In the genomic region with DNA sequence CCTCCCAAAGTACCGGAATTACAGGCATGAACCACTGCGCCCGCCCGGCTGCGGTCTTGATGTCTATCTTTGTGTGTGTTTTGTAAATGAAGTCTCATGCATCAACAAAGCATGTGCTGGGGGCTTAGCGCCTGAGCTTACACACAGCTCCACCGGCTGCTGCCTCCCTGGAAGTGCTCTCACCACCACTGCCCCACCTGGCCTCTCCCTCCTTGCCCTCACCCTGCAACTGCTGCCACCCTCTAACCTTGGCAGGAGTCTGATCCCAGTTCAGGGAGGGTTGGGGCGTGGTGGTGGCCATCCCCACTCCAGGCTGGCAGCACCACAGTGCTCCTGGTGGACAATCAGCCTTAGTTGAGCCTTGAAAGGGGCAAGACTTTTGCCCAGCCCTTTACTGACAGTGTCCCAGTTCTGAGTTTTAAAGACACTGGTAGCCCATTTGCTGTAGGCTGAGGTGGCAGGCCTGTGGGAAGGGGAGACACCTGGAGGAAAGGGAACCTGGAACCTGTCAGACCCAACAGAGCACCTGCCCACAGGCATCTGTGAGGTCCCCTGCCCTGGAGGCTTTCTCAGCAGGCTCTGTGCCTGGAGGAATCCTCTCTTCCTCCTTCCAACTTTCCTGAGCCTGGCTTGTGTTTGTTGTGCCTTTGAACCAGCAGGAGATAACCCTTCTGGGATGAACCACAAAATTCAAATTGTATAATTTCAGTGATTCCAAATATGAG, we compare ENCODE assay signal across 17 cellular contexts. TPM values are rescaled to one million over a fixed set of nuclear protein-coding genes. Genes with fewer than 3 reads are reported as not detected.
DNase-seq lines count a peak whose midpoint lies in the region; ATAC-seq and TF ChIP-seq lines count a peak whose summit lies in the region.
"Had no signal": no experiment of that assay in that cellular context is flagged by ENCODE, and none has a peak within 500 bp of the region (broad histone marks: within the 10 kb centered on the region; RNA-seq: fewer than 3 reads in every experiment).

No MANE protein-coding gene starts in this region.

- peak; percentile 80 for ATAC-seq in left colon
- no peak for ATAC-seq in GM19455 (IDR thresholded peaks at IDR 0.05; ENCODE audit: unreplicated experiment)

- TF ChIP-seq CTCF in GM06990 (IDR thresholded peaks at IDR 0.05; ENCODE audit: insufficient read depth, low read length, poor library complexity, severe bottlenecking) (peak; percentile 5), VCaP (conservative IDR thresholded peaks at IDR 0.05) (no peak), prostate gland (IDR thresholded peaks at IDR 0.05) (no peak)

- H3K9me3 ChIP-seq in prostate gland, result no peaks in the 10 kb centered on the region
- H3K9me3 ChIP-seq: SJSA1 had no signal

- no peaks in the 10 kb centered on the region for H3K4me1 Mint-ChIP-seq in activated CD4-positive, alpha-beta T cell treated with anti-CD3 and anti-CD28 coated beads, Interleukin-2, amount 10 ng/mL, durations not matched to agents 24 days and 14 days

- TF ChIP-seq POLR2A in prostate gland (IDR thresholded peaks at IDR 0.05), result no peak

- no peak overlapping the region for H3K27ac Mint-ChIP-seq in activated CD4-positive, alpha-beta T cell treated with anti-CD3 and anti-CD28 coated beads, Interleukin-2, amount 10 ng/mL, durations not matched to agents 24 days and 14 days
- H3K27ac Mint-ChIP-seq: activated naive CD4-positive, alpha-beta T cell treated with anti-CD3 and anti-CD28 coated beads for 36 hours had no signal

- H3K4me3 Mint-ChIP-seq in activated CD4-positive, alpha-beta T cell treated with anti-CD3 and anti-CD28 coated beads, Interleukin-2, amount 10 ng/mL, durations not matched to agents 24 days and 14 days, result no peak overlapping the region
- H3K4me3 Mint-ChIP-seq: activated naive CD4-positive, alpha-beta T cell treated with anti-CD3 and anti-CD28 coated beads for 36 hours had no signal

- H3K27me3 ChIP-seq in GM06990 (replicated peaks; ENCODE audit: control insufficient read depth, insufficient read depth, low read length) (no peaks in the 10 kb centered on the region), prostate gland (replicated peaks; ENCODE audit: insufficient read depth) (no peaks in the 10 kb centered on the region)
- H3K27me3 ChIP-seq: dorsolateral prefrontal cortex, SJSA1 had no signal

- no peak overlapping the region for H3K4me3 ChIP-seq in GM06990 (replicated peaks; ENCODE audit: low read depth, low read length)
- no peak overlapping the region for H3K4me3 ChIP-seq in prostate gland
- H3K4me3 ChIP-seq: dorsolateral prefrontal cortex, SJSA1 had no signal

- intact Hi-C loops in left colon (cut with DNase I, micrococcal nuclease), result loop anchor here in 1 of 2 donors (10.0 kb wide), 1 partner anchor 84 kb away; no protein-coding TSS in a partner anchor
- intact Hi-C loops in prostate gland (cut with DNase I), result loop anchor here (5.0 kb wide), 2 partner anchors 46 to 81 kb away; no protein-coding TSS in a partner anchor
- intact Hi-C loops in activated CD4-positive, alpha-beta T cell treated with anti-CD3 and anti-CD28 coated beads, Interleukin-2, amount 10 ng/mL, durations not matched to agents 24 days and 14 days (cut with micrococcal nuclease), result loop anchor here (10.0 kb wide), 2 partner anchors 444 to 774 kb away; a partner anchor contains a TSS

- 71% methylated on average over 8 of the region's 8 CpGs for WGBS in prostate gland

- no peak for DNase-seq in GM06990 (ENCODE audit: extremely low read depth, insufficient read length)
- DNase-seq in left colon, result peak; percentile 69 to 79
- no peak for DNase-seq in prostate gland (ENCODE audit: low spot score)
- no peak for DNase-seq in activated CD4-positive, alpha-beta T cell treated with anti-CD3 and anti-CD28 coated beads, Interleukin-2, amount 10 ng/mL, durations not matched to agents 24 days and 14 days
- no peak for DNase-seq in cerebellar cortex (ENCODE audit: low spot score)
- no peak for DNase-seq in activated naive CD4-positive, alpha-beta T cell (lab: John Stamatoyannopoulos, UW)
- DNase-seq: activated CD4-positive, alpha-beta T cell treated with anti-CD3 and anti-CD28 coated beads for 4 hours; activated naive CD4-positive, alpha-beta T cell treated with anti-CD3 and anti-CD28 coated beads for 36 hours; dorsolateral prefrontal cortex; left cardiac atrium; naive B cell; NCI-H1694 treated with DMSO at 0.1 percent for 48 hours; NCI-H446 treated with DMSO at 0.1 percent for 48 hours; T-helper 9 cell had no signal

- no peaks in the 10 kb centered on the region for H3K27me3 Mint-ChIP-seq in activated CD4-positive, alpha-beta T cell treated with anti-CD3 and anti-CD28 coated beads, Interleukin-2, amount 10 ng/mL, durations not matched to agents 24 days and 14 days
- H3K27me3 Mint-ChIP-seq: naive B cell had no signal

- no peaks in the 10 kb centered on the region for H3K36me3 ChIP-seq in GM06990 (ENCODE audit: control insufficient read depth, insufficient read depth, low read length)
- H3K36me3 ChIP-seq in prostate gland, result no peaks in the 10 kb centered on the region
- H3K36me3 ChIP-seq: SJSA1 had no signal

- H3K4me1 ChIP-seq in prostate gland (replicated peaks), result peaks cover 30% of the 10 kb centered on the region

- H3K27ac ChIP-seq in VCaP (peak overlapping the region; percentile 93; the same call in 1 of the 2 replicates), prostate gland (peak overlapping the region; percentile 75 to 79)
- H3K27ac ChIP-seq: dorsolateral prefrontal cortex, SJSA1 had no signal

- H3K9me3 Mint-ChIP-seq in activated CD4-positive, alpha-beta T cell treated with anti-CD3 and anti-CD28 coated beads, Interleukin-2, amount 10 ng/mL, durations not matched to agents 24 days and 14 days, result no peaks in the 10 kb centered on the region
- H3K9me3 Mint-ChIP-seq: activated naive CD4-positive, alpha-beta T cell treated with anti-CD3 and anti-CD28 coated beads for 36 hours; naive B cell had no signal

- peaks cover 15% of the 10 kb centered on the region for H3K36me3 Mint-ChIP-seq in activated CD4-positive, alpha-beta T cell treated with anti-CD3 and anti-CD28 coated beads, Interleukin-2, amount 10 ng/mL, durations not matched to agents 24 days and 14 days (ENCODE audit: low read depth)

RNA-seq across cellular contexts. Expression of a gene that starts 42.4 kb away (rescaled TPM):
- total RNA-seq in left colon, result 10 to 100 TPM; 16.1 to 23.9 TPM
- 10 to 100 TPM; 31.0 to 33.1 TPM for total RNA-seq in prostate gland
- 55.5 and 57.7 TPM in 2 replicates for total RNA-seq in activated CD4-positive, alpha-beta T cell treated with anti-CD3 and anti-CD28 coated beads, Interleukin-2, amount 10 ng/mL, durations not matched to agents 24 days and 14 days

Comparison
In these comparisons a context has a peak if more than half of its experiments do, and no peak if none do; other contexts are left out.
1. DNase-seq: peak in left colon (2 of 2); none in GM06990 (single experiment), prostate gland (single experiment), activated CD4-positive, alpha-beta T cell treated with anti-CD3 and anti-CD28 coated beads, Interleukin-2, amount 10 ng/mL, durations not matched to agents 24 days and 14 days (single experiment), cerebellar cortex (single experiment) and activated naive CD4-positive, alpha-beta T cell (0 of 4).